In genomic region chr7:132158841-132159240, GRCh38 we compare ENCODE assay signal across 3 cellular contexts.
"Had no signal": no experiment of that assay in that cellular context is flagged by ENCODE, and none has a peak within 500 bp of the region (broad histone marks: within the 10 kb centered on the region; RNA-seq: fewer than 3 reads in every experiment).

No MANE protein-coding gene starts in this region.

- DNase-seq: GDM1, GF-D8 had no signal

- H3K4me3 ChIP-seq: GM12878 had no signal
